ENCODE assay signal across 8 cellular contexts in genomic region chr17:492414-492813, GRCh38. TPM values are rescaled to one million over a fixed set of nuclear protein-coding genes. Genes with fewer than 3 reads are reported as not detected.
A peak's percentile ranks its signal among the peaks of the same experiment; 100 is the strongest.
DNase-seq lines count a peak whose midpoint lies in the region; ATAC-seq and TF ChIP-seq lines count a peak whose summit lies in the region.
"Not testable (repeated sequence)": the region's sequence is repeated elsewhere in the genome, so short reads cannot be mapped to it uniquely, and the experiment has no call there.

No MANE protein-coding gene starts in this region.

- H3K4me1 Mint-ChIP-seq in CD14-positive monocyte: peaks cover 52% of the 10 kb centered on the region
- H3K4me1 Mint-ChIP-seq in H9: peaks cover 17% of the 10 kb centered on the region in 2 experiments
- H3K4me1 Mint-ChIP-seq in T-cell: peaks cover 19 to 29% (median 20%) of the 10 kb centered on the region in 3 donors
- H3K4me1 Mint-ChIP-seq in activated CD8-positive, alpha-beta T cell treated with anti-CD3 and anti-CD28 coated beads, Interleukin-2, amount 10 ng/mL, durations not matched to agents 7 days and 5 days (ENCODE audit: low read depth): peaks cover 24% of the 10 kb centered on the region
- peaks cover 17% of the 10 kb centered on the region for H3K4me1 Mint-ChIP-seq in nephron

- not testable (repeated sequence) for H3K56ac ChIP-seq in H9 (ENCODE audit: insufficient read length, low read depth, low read length)

- not testable (repeated sequence) for H3T11ph ChIP-seq in H9 (ENCODE audit: low read length)

- H3K27ac ChIP-seq in H9 (ENCODE audit: insufficient read length, low read depth, low read length); iPS-20b (ENCODE audit: low read length); spleen: not testable (repeated sequence)

- not testable (repeated sequence) for H4K5ac ChIP-seq in H9 (ENCODE audit: insufficient read length, low read depth, low read length)

- WGBS in H9 (ENCODE audit: extremely low coverage, insufficient read length, low lambda C conversion rate): no CpG with 5 or more reads among the region's 10 CpGs
- WGBS in spleen, 5 donors: 86 to 94% (median 89%) methylated on average over 10 of the region's 10 CpGs

- H3K4me3 Mint-ChIP-seq in CD14-positive monocyte (peak overlapping the region; percentile 53 to 78), H9 (peak overlapping the region; percentile 43 to 76; a peak in 3 of 5 replicates), T-cell (peak overlapping the region; percentile 11 to 64 (median 53)), nephron (peak overlapping the region; percentile 73 to 77 (median 74))
- peak overlapping the region; percentile 62 for H3K4me3 Mint-ChIP-seq in activated CD8-positive, alpha-beta T cell treated with anti-CD3 and anti-CD28 coated beads, Interleukin-2, amount 10 ng/mL, durations not matched to agents 7 days and 5 days

- H3K36me3 Mint-ChIP-seq in CD14-positive monocyte; H9 (ENCODE audit: insufficient read depth in 1 of 3, low read depth in 3 of 3); T-cell; activated CD8-positive, alpha-beta T cell treated with anti-CD3 and anti-CD28 coated beads, Interleukin-2, amount 10 ng/mL, durations not matched to agents 7 days and 5 days (ENCODE audit: low read depth); nephron (ENCODE audit: low read depth): not testable (repeated sequence)

- H3K18ac ChIP-seq in H9 (ENCODE audit: insufficient read length, low read depth, low read length): not testable (repeated sequence)

- peak overlapping the region; percentile 65; the same call in 1 of the 2 replicates for H3K4me3 ChIP-seq in iPS-20b (ENCODE audit: low read length)
- H3K4me3 ChIP-seq in spleen: not testable (repeated sequence)

- H3K27me3 ChIP-seq in H9 (ENCODE audit: insufficient read depth, low read length): not testable (repeated sequence)
- H3K27me3 ChIP-seq in iPS-20b (ENCODE audit: insufficient read depth, low read length) (peaks cover 33% of the 10 kb centered on the region), spleen (replicated peaks in 1 of 7) (peaks cover 0 to 23% (median 0%) of the 10 kb centered on the region in 7 donors)

- not testable (repeated sequence) for H3K79me2 ChIP-seq in H9 (ENCODE audit: insufficient read depth, low read length)

- H3K23ac ChIP-seq in H9 (ENCODE audit: insufficient read length, low read depth, low read length): not testable (repeated sequence)

- not testable (repeated sequence) for H3K14ac ChIP-seq in H9 (ENCODE audit: insufficient read depth, low read length)

- not testable (repeated sequence) for H2AK5ac ChIP-seq in H9 (ENCODE audit: insufficient read length, low read length)

- not testable (repeated sequence) for H3K9me3 Mint-ChIP-seq in CD14-positive monocyte; H9; T-cell; activated CD8-positive, alpha-beta T cell treated with anti-CD3 and anti-CD28 coated beads, Interleukin-2, amount 10 ng/mL, durations not matched to agents 7 days and 5 days (ENCODE audit: insufficient read depth); nephron

- POLR2A ChIA-PET in T-cell (lab: Charles Lee); activated CD8-positive, alpha-beta T cell treated with anti-CD3 and anti-CD28 coated beads, Interleukin-2, amount 10 ng/mL, durations not matched to agents 7 days and 5 days (lab: Charles Lee): not testable (repeated sequence)

- H3K27me3 Mint-ChIP-seq in CD14-positive monocyte (ENCODE audit: low read depth in 3 of 3); T-cell; activated CD8-positive, alpha-beta T cell treated with anti-CD3 and anti-CD28 coated beads, Interleukin-2, amount 10 ng/mL, durations not matched to agents 7 days and 5 days (ENCODE audit: low read depth): not testable (repeated sequence)
- H3K27me3 Mint-ChIP-seq in H9 (ENCODE audit: low read depth): peaks cover 28% of the 10 kb centered on the region
- peaks cover 47% of the 10 kb centered on the region for H3K27me3 Mint-ChIP-seq in nephron (ENCODE audit: low read depth)

- peak overlapping the region; percentile 49 for H3K4me2 ChIP-seq in H9 (ENCODE audit: insufficient read depth, insufficient read length, low read length)

- H2AFZ ChIP-seq in H9 (ENCODE audit: low read length): not testable (repeated sequence)

- not testable (repeated sequence) for TF ChIP-seq POLR2A in spleen (IDR thresholded peaks at IDR 0.05)

- not testable (repeated sequence) for ATAC-seq in T-cell (replicated peaks in 1 of 4); activated CD8-positive, alpha-beta T cell treated with anti-CD3 and anti-CD28 coated beads, Interleukin-2, amount 10 ng/mL, durations not matched to agents 7 days and 5 days

- H3K79me1 ChIP-seq in H9 (ENCODE audit: insufficient read depth, low read depth, low read length, poor library complexity, severe bottlenecking): not testable (repeated sequence)

- H3K4ac ChIP-seq in H9 (ENCODE audit: low read depth, low read length): not testable (repeated sequence)

- H2BK5ac ChIP-seq in H9 (ENCODE audit: insufficient read length, low read length): not testable (repeated sequence)

- H2BK15ac ChIP-seq in H9 (ENCODE audit: low read depth, low read length): not testable (repeated sequence)

- not testable (repeated sequence) for DNase-seq in CD14-positive monocyte (ENCODE audit: low spot score); T-cell; activated CD8-positive, alpha-beta T cell treated with anti-CD3 and anti-CD28 coated beads, Interleukin-2, amount 10 ng/mL, durations not matched to agents 7 days and 5 days
- DNase-seq in H9: peak; percentile 65
- peak; percentile 14 for DNase-seq in cerebellar cortex (ENCODE audit: low spot score)
- peak; percentile 40 for DNase-seq in spleen

- not testable (repeated sequence) for H2BK120ac ChIP-seq in H9 (ENCODE audit: low read depth, low read length, poor library complexity, severe bottlenecking)

- CTCF ChIA-PET in T-cell (lab: Charles Lee): interaction anchor here in 1 of 2 donors (1.2 kb wide), 1 partner anchor 80 kb away, joined by 4 read pairs; no protein-coding TSS in a partner anchor
- CTCF ChIA-PET in activated CD8-positive, alpha-beta T cell treated with anti-CD3 and anti-CD28 coated beads, Interleukin-2, amount 10 ng/mL, durations not matched to agents 7 days and 5 days (lab: Charles Lee): interaction anchor here (1.2 kb wide), 1 partner anchor 80 kb away, joined by 4 read pairs; no protein-coding TSS in a partner anchor

- H3K4me1 ChIP-seq in H9 (ENCODE audit: insufficient read depth, low read length); iPS-20b (ENCODE audit: insufficient read depth, low read length): not testable (repeated sequence)
- peaks cover 0 to 62% (median 29%) of the 10 kb centered on the region in 6 donors for H3K4me1 ChIP-seq in spleen

- not testable (repeated sequence) for H4K20me1 ChIP-seq in H9 (ENCODE audit: control insufficient read depth, insufficient read depth, insufficient read length)

- intact Hi-C loops in CD14-positive monocyte (cut with micrococcal nuclease); spleen (cut with DNase I; ENCODE audit: low total_unique reads): not testable (repeated sequence)

- TF ChIP-seq CTCF in CD14-positive monocyte (IDR thresholded peaks at IDR 0.05); nephron (IDR thresholded peaks at IDR 0.05; ENCODE audit: unreplicated experiment in 3 of 3); spleen (IDR thresholded peaks at IDR 0.05 in 8 of 11, conservative IDR thresholded peaks at IDR 0.05 in 3 of 11): not testable (repeated sequence)
- peak; percentile 35; the same call in 1 of the 3 replicates for TF ChIP-seq CTCF in H9 (conservative IDR thresholded peaks at IDR 0.05)

- not testable (repeated sequence) for H3K9me3 ChIP-seq in H9 (ENCODE audit: control insufficient read depth, low read depth, low read length); iPS-20b (ENCODE audit: insufficient read depth, low read depth, low read length); spleen

- H3K27ac Mint-ChIP-seq in CD14-positive monocyte: peak overlapping the region in 1 of 7 donors; percentile 20
- not testable (repeated sequence) for H3K27ac Mint-ChIP-seq in H9; activated CD8-positive, alpha-beta T cell treated with anti-CD3 and anti-CD28 coated beads, Interleukin-2, amount 10 ng/mL, durations not matched to agents 7 days and 5 days
- peak overlapping the region in 1 of 2 donors; percentile 22 for H3K27ac Mint-ChIP-seq in T-cell
- H3K27ac Mint-ChIP-seq in nephron: peak overlapping the region in 1 of 3 experiments; percentile 23

- not testable (repeated sequence) for H3K36me3 ChIP-seq in iPS-20b (ENCODE audit: insufficient read depth, low read depth, low read length); spleen

- not testable (repeated sequence) for H4K91ac ChIP-seq in H9 (ENCODE audit: insufficient read length, low read depth, low read length)

- H2BK12ac ChIP-seq in H9 (ENCODE audit: insufficient read length, low read depth, low read length): not testable (repeated sequence)

- H3K23me2 ChIP-seq in H9 (ENCODE audit: insufficient read length, low read depth, low read length, poor library complexity, severe bottlenecking): peaks cover 11% of the 10 kb centered on the region

- not testable (repeated sequence) for H3K9ac ChIP-seq in H9 (ENCODE audit: extremely low read depth, insufficient read length, low read length)
- H3K9ac ChIP-seq in iPS-20b (ENCODE audit: low read depth, low read length): peak overlapping the region; percentile 37; the same call in 1 of the 2 replicates

- H2BK20ac ChIP-seq in H9 (ENCODE audit: low read depth, low read length, poor library complexity, severe bottlenecking): not testable (repeated sequence)

- not testable (repeated sequence) for H4K8ac ChIP-seq in H9 (replicated peaks; ENCODE audit: insufficient read length, low read depth, low read length)

RNA-seq across cellular contexts. Expression of gene RFLNB, which starts 46.7 kb away (rescaled TPM):
- 10 to 100 TPM; 19.8 to 22.0 TPM for polyA plus RNA-seq in CD14-positive monocyte
- total RNA-seq in H9 (2021): 20.1 and 21.0 TPM in 2 replicates
- 10 to 100 TPM; 38.3 to 70.3 (median 55.2) TPM for total RNA-seq in T-cell
- total RNA-seq in activated CD8-positive, alpha-beta T cell treated with anti-CD3 and anti-CD28 coated beads, Interleukin-2, amount 10 ng/mL, durations not matched to agents 7 days and 5 days: 100 to 1,000 TPM; 165 to 166 TPM
- 10 to 100 TPM; 19.5 to 47.1 (median 29.6) TPM for total RNA-seq in spleen
- polyA plus RNA-seq in spleen: 10 to 100 TPM in 1 of 3 donors, 1 to 10 TPM in 2; 3.0 to 11.8 (median 4.1) TPM
